ENCODE assay signal across 21 cellular contexts in the genomic region with DNA sequence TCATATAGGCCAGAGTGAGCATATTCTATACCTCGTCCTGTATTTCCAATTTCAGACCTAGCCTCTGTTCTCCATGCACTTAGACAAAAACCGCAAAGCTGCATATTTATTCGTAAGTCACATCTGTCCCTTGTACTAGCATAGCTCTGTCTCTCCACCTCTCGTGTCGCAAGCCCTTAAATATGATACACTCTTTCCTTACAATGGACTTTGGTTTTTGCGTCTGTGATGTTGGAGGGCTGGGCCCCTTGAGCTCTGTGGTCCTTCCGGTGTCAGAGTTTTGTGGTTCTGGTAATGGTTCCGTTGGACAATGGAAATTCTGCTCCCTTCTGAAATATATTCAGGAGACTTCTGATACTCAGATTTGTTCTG. TPM values are rescaled to one million over a fixed set of nuclear protein-coding genes. Genes with fewer than 3 reads are reported as not detected.
A peak's percentile ranks its signal among the peaks of the same experiment; 100 is the strongest.
DNase-seq lines count a peak whose midpoint lies in the region; ATAC-seq and TF ChIP-seq lines count a peak whose summit lies in the region.
"Had no signal": no experiment of that assay in that cellular context is flagged by ENCODE, and none has a peak within 500 bp of the region (broad histone marks: within the 10 kb centered on the region; RNA-seq: fewer than 3 reads in every experiment).

No MANE protein-coding gene starts in this region.

- H3K27me3 ChIP-seq in trophoblast cell (ENCODE audit: insufficient read depth, low read length): no peaks in the 10 kb centered on the region
- H3K27me3 ChIP-seq: BLaER1 treated with 17β-estradiol and CSF1 and Interleukin-3, amounts not matched to agents 10 nM and 100 nM; upper lobe of left lung had no signal

- H3K27ac Mint-ChIP-seq in activated CD4-positive, alpha-beta T cell treated with anti-CD3 and anti-CD28 coated beads for 36 hours: peak overlapping the region; percentile 97
- H3K27ac Mint-ChIP-seq in activated naive CD4-positive, alpha-beta T cell treated with anti-CD3 and anti-CD28 coated beads, Interleukin-2, amount 50 U/mL, for 72 hours: peak overlapping the region; percentile 88 to 98
- H3K27ac Mint-ChIP-seq: progenitor cell of endocrine pancreas had no signal

- peak overlapping the region; percentile 45 for H4K91ac ChIP-seq in trophoblast cell (ENCODE audit: low read depth, low read length)

- peak overlapping the region; percentile 71 for H3K4ac ChIP-seq in trophoblast cell (ENCODE audit: low read depth, low read length)

- H3K36me3 ChIP-seq in HEK293 (ENCODE audit: control insufficient read depth in 2 of 2, insufficient read depth in 1 of 2, low read length in 2 of 2): no peaks in the 10 kb centered on the region
- peaks cover 0 to 3% of the 10 kb centered on the region in 2 experiments for H3K36me3 ChIP-seq in trophoblast cell (ENCODE audit: control insufficient read depth in 1 of 2, insufficient read depth in 2 of 2, low read length in 2 of 2)
- H3K36me3 ChIP-seq: upper lobe of left lung had no signal

- CTCF ChIA-PET in activated CD4-positive, alpha-beta T cell treated with anti-CD3 and anti-CD28 coated beads for 36 hours (lab: Charles Lee): interaction anchor here (0.6 to 3.8 kb wide), 10 partner anchors 9 to 504 kb away, joined by 3 to 17 read pairs (median 5); a partner anchor contains a TSS
- CTCF ChIA-PET in HEK293 (lab: Yijun Ruan, JAX): interaction anchor here (0.5 kb wide), 1 partner anchor 299 kb away, joined by 3 read pairs; no protein-coding TSS in a partner anchor

- DNase-seq in activated CD4-positive, alpha-beta T cell treated with anti-CD3 and anti-CD28 coated beads for 36 hours: peak; percentile 45
- no peak for DNase-seq in activated CD4-positive, alpha-beta T cell treated with anti-CD3 and anti-CD28 coated beads for 1 hour
- no peak for DNase-seq in activated naive CD4-positive, alpha-beta T cell treated with anti-CD3 and anti-CD28 coated beads, Interleukin-2, amount 50 U/mL, for 72 hours (ENCODE audit: low spot score in 2 of 2)
- no peak for DNase-seq in trophoblast cell
- no peak for DNase-seq in erythroblast (lab: John Stamatoyannopoulos, UW)
- no peak for DNase-seq in NCI-H1694 (lab: John Stamatoyannopoulos, UW)
- DNase-seq: amniotic stem cell; central memory CD4-positive, alpha-beta T cell; effector CD8-positive, alpha-beta T cell; islet precursor cell; NCI-H1092 treated with DMSO at 0.1 percent for 48 hours; NCI-H748 treated with DMSO at 0.1 percent for 48 hours; upper lobe of left lung had no signal

- H3K4me2 ChIP-seq in trophoblast cell (ENCODE audit: low read length): no peak overlapping the region
- H3K4me2 ChIP-seq: BLaER1 treated with 17β-estradiol and CSF1 and Interleukin-3, amounts not matched to agents 10 nM and 100 nM; KMS-11 had no signal

- no peak overlapping the region for H2BK5ac ChIP-seq in trophoblast cell (ENCODE audit: low read depth, low read length, poor library complexity)

- H3K4me1 ChIP-seq in HEK293 (ENCODE audit: control insufficient read depth, insufficient read depth, low read length) (peaks cover 12% of the 10 kb centered on the region; the same call in 1 of the 2 replicates), trophoblast cell (ENCODE audit: control insufficient read depth in 1 of 2, insufficient read depth in 2 of 2, low read length in 2 of 2) (peaks cover 11 to 15% of the 10 kb centered on the region in 2 experiments)

- H3K18ac ChIP-seq in trophoblast cell (ENCODE audit: low read length): peak overlapping the region; percentile 51

- no peak overlapping the region for H4K8ac ChIP-seq in trophoblast cell (ENCODE audit: low read depth, low read length)

- H3K4me3 Mint-ChIP-seq in activated CD4-positive, alpha-beta T cell treated with anti-CD3 and anti-CD28 coated beads for 36 hours: peak overlapping the region; percentile 68
- H3K4me3 Mint-ChIP-seq: nephron had no signal

- H3K9me3 ChIP-seq in HEK293 (ENCODE audit: control insufficient read depth, insufficient read depth, low read depth, low read length) (no peaks in the 10 kb centered on the region), trophoblast cell (ENCODE audit: insufficient read depth, low read depth, low read length) (no peaks in the 10 kb centered on the region)
- H3K9me3 ChIP-seq: BLaER1 treated with 17β-estradiol and CSF1 and Interleukin-3, amounts not matched to agents 10 nM and 100 nM; upper lobe of left lung had no signal

- no peak overlapping the region for H2AK5ac ChIP-seq in trophoblast cell (ENCODE audit: low read length)

- no peak overlapping the region for H3K14ac ChIP-seq in trophoblast cell (ENCODE audit: low read length)

- peak overlapping the region; percentile 53; the same call in 1 of the 2 replicates for H3K27ac ChIP-seq in HEK293 (ENCODE audit: extremely low read depth, low read depth, low read length)
- no peak overlapping the region for H3K27ac ChIP-seq in trophoblast cell (ENCODE audit: low read depth, low read length)
- H3K27ac ChIP-seq: BLaER1 treated with 17β-estradiol and CSF1 and Interleukin-3, amounts not matched to agents 10 nM and 100 nM; KMS-11 had no signal

- no peaks in the 10 kb centered on the region for H3K9me3 Mint-ChIP-seq in activated CD4-positive, alpha-beta T cell treated with anti-CD3 and anti-CD28 coated beads for 36 hours (ENCODE audit: low read depth)
- H3K9me3 Mint-ChIP-seq in activated naive CD4-positive, alpha-beta T cell treated with anti-CD3 and anti-CD28 coated beads, Interleukin-2, amount 50 U/mL, for 72 hours: no peaks in the 10 kb centered on the region
- H3K9me3 Mint-ChIP-seq: nephron had no signal

- H4K12ac ChIP-seq in trophoblast cell (ENCODE audit: low read depth, low read length): no peak overlapping the region

- H3K79me2 ChIP-seq in trophoblast cell (ENCODE audit: control insufficient read depth, insufficient read depth, low read length, poor library complexity): peaks cover 14% of the 10 kb centered on the region

- WGBS in trophoblast cell (ENCODE audit: extremely low coverage, insufficient coverage, insufficient read length): no CpG with 5 or more reads among the region's 8 CpGs

- no peak overlapping the region for H2BK120ac ChIP-seq in trophoblast cell (ENCODE audit: insufficient read depth, low read length, poor library complexity)

- TF ChIP-seq CTCF in HEK293 (tag by site-specific recombination; IDR thresholded peaks at IDR 0.05): no peak

- peaks cover 85% of the 10 kb centered on the region for H3K4me1 Mint-ChIP-seq in activated CD4-positive, alpha-beta T cell treated with anti-CD3 and anti-CD28 coated beads for 36 hours
- H3K4me1 Mint-ChIP-seq: nephron had no signal

- intact Hi-C loops in activated CD4-positive, alpha-beta T cell treated with anti-CD3 and anti-CD28 coated beads for 36 hours (cut with DNase I, micrococcal nuclease): no loop called here

- POLR2A ChIA-PET in activated CD4-positive, alpha-beta T cell treated with anti-CD3 and anti-CD28 coated beads for 36 hours (lab: Charles Lee): interaction anchor here (0.6 to 3.3 kb wide), 3 partner anchors 11 to 139 kb away, joined by 3 to 24 read pairs (median 3); no protein-coding TSS in a partner anchor
- POLR2A ChIA-PET in HEK293 (lab: Yijun Ruan, JAX): no interaction called here

- H3K79me1 ChIP-seq in trophoblast cell (ENCODE audit: low read length): peaks cover 11% of the 10 kb centered on the region

- no peak for TF ChIP-seq POLR2A in erythroblast (IDR thresholded peaks at IDR 0.05; ENCODE audit: low read length)

- peak; percentile 5 for ATAC-seq in activated CD4-positive, alpha-beta T cell treated with anti-CD3 and anti-CD28 coated beads for 36 hours
- ATAC-seq in activated naive CD4-positive, alpha-beta T cell treated with anti-CD3 and anti-CD28 coated beads, Interleukin-2, amount 50 U/mL, for 72 hours: peak in 1 of 2 donors; percentile 46
- ATAC-seq in HG02840 (IDR thresholded peaks at IDR 0.05; ENCODE audit: low FRiP score, unreplicated experiment): no peak
- ATAC-seq: SK-N-SH treated with all-trans-retinoic acid at 6 μM for 48 hours had no signal

- no peaks in the 10 kb centered on the region for H3K27me3 Mint-ChIP-seq in activated CD4-positive, alpha-beta T cell treated with anti-CD3 and anti-CD28 coated beads for 36 hours
- H3K27me3 Mint-ChIP-seq: progenitor cell of endocrine pancreas had no signal

- H3K9ac ChIP-seq in trophoblast cell (ENCODE audit: low read length): no peak overlapping the region
- H3K9ac ChIP-seq: BLaER1 treated with 17β-estradiol and CSF1 and Interleukin-3, amounts not matched to agents 10 nM and 100 nM; KMS-11 had no signal

- H3K23ac ChIP-seq in trophoblast cell (ENCODE audit: low read length): no peak overlapping the region

- no peak overlapping the region for H2AFZ ChIP-seq in trophoblast cell (ENCODE audit: insufficient read depth, low read length, poor library complexity)

- no peak overlapping the region for H2BK12ac ChIP-seq in trophoblast cell (ENCODE audit: low read length)

- H3K4me3 ChIP-seq in HEK293 (ENCODE audit: low read depth, low read length) (no peak overlapping the region), trophoblast cell (ENCODE audit: low read depth, low read length) (no peak overlapping the region)
- H3K4me3 ChIP-seq: BLaER1 treated with 17β-estradiol and CSF1 and Interleukin-3, amounts not matched to agents 10 nM and 100 nM; upper lobe of left lung had no signal

- H3K36me3 Mint-ChIP-seq in activated CD4-positive, alpha-beta T cell treated with anti-CD3 and anti-CD28 coated beads for 36 hours (ENCODE audit: low read depth): peaks cover 19% of the 10 kb centered on the region
- H3K36me3 Mint-ChIP-seq in activated naive CD4-positive, alpha-beta T cell treated with anti-CD3 and anti-CD28 coated beads, Interleukin-2, amount 50 U/mL, for 72 hours: peaks cover 16 to 20% of the 10 kb centered on the region in 2 donors

TF ChIP-seq in HEK293, 187 proteins besides CTCF, POLR2A, EP300 and RAD21:
- TF ChIP-seq ZBTB20 (tag by site-specific recombination; IDR thresholded peaks at IDR 0.05): peak; percentile 32; the same call in 1 of the 2 replicates
- TF ChIP-seq ZNF747 (tag by site-specific recombination; IDR thresholded peaks at IDR 0.05): no peak

RNA-seq across cellular contexts. Expression of a gene that starts 11.3 kb away (rescaled TPM):
- 100 to 1,000 TPM; 109 to 145 TPM for total RNA-seq in activated CD4-positive, alpha-beta T cell treated with anti-CD3 and anti-CD28 coated beads for 36 hours
- total RNA-seq in activated naive CD4-positive, alpha-beta T cell treated with anti-CD3 and anti-CD28 coated beads, Interleukin-2, amount 50 U/mL, for 72 hours: 100 to 1,000 TPM; 131 to 216 TPM
- 145 and 158 TPM in 2 replicates for polyA plus RNA-seq in trophoblast cell (2013)

RNA-seq across cellular contexts. Expression of a gene that starts 51.5 kb away (rescaled TPM):
- total RNA-seq in activated CD4-positive, alpha-beta T cell treated with anti-CD3 and anti-CD28 coated beads for 36 hours: 1 to 10 TPM; 1.3 to 2.1 TPM
- total RNA-seq in activated naive CD4-positive, alpha-beta T cell treated with anti-CD3 and anti-CD28 coated beads, Interleukin-2, amount 50 U/mL, for 72 hours: 1 to 10 TPM; 1.4 to 2.1 TPM
- polyA plus RNA-seq in trophoblast cell (2013): 13.0 and 14.0 TPM in 2 replicates
- total RNA-seq: A172 had no signal
